8 cellular contexts compared by ENCODE assay signal in genomic region chrX:155094468-155095061, GRCh38. TPM values are rescaled to one million over a fixed set of nuclear protein-coding genes. Genes with fewer than 3 reads are reported as not detected.
DNase-seq lines count a peak whose midpoint lies in the region; ATAC-seq and TF ChIP-seq lines count a peak whose summit lies in the region.

No MANE protein-coding gene starts in this region.

- H3K9me3 Mint-ChIP-seq in activated T-cell treated with anti-CD3 and anti-CD28 coated beads, Interleukin-2, amount 50 U/mL, for 4 hours = no peaks in the 10 kb centered on the region
- peaks cover 0 to 2% (median 0%) of the 10 kb centered on the region in 11 donors for H3K9me3 Mint-ChIP-seq in naive thymus-derived CD4-positive, alpha-beta T cell

- DNase-seq in activated T-cell treated with anti-CD3 and anti-CD28 coated beads, Interleukin-2, amount 50 U/mL, for 4 hours = no peak
- no peak for DNase-seq in activated T-cell treated with anti-CD3 and anti-CD28 coated beads, Interleukin-2, amount 50 U/mL, for 48 hours
- peak; percentile 46 to 54 for DNase-seq in HAP-1 (ENCODE audit: low spot score in 2 of 2)
- peak; percentile 47 for DNase-seq in OCI-M1 (lab: John Stamatoyannopoulos, UW)
- DNase-seq in choroid plexus epithelial cell (ENCODE audit: low read depth) = peak; percentile 55
- peak in 7 of 9 donors; percentile 18 to 57 (median 39) for DNase-seq in naive thymus-derived CD4-positive, alpha-beta T cell
- DNase-seq in HK-2 (ENCODE audit: unreplicated experiment) = no peak
- DNase-seq in GF-D8 (lab: John Stamatoyannopoulos, UW) = no peak

- no peaks in the 10 kb centered on the region for H3K27me3 Mint-ChIP-seq in activated T-cell treated with anti-CD3 and anti-CD28 coated beads, Interleukin-2, amount 50 U/mL, for 4 hours (ENCODE audit: low read depth)
- no peaks in the 10 kb centered on the region for H3K27me3 Mint-ChIP-seq in naive thymus-derived CD4-positive, alpha-beta T cell

- no peaks in the 10 kb centered on the region for H3K9me3 ChIP-seq in HAP-1
- H3K9me3 ChIP-seq in naive thymus-derived CD4-positive, alpha-beta T cell (ENCODE audit: control insufficient read depth in 2 of 3, low read length in 3 of 3) = no peaks in the 10 kb centered on the region

- in situ Hi-C loops in HAP-1 (cut with MboI; ENCODE audit: low sequenced_read_pairs) = no loop called here

- H3K36me3 ChIP-seq in HAP-1 (replicated peaks) = peaks cover 28% of the 10 kb centered on the region
- H3K36me3 ChIP-seq in naive thymus-derived CD4-positive, alpha-beta T cell (ENCODE audit: control insufficient read depth in 2 of 3, insufficient read depth in 3 of 3, low read length in 3 of 3) = peaks cover 0 to 4% (median 0%) of the 10 kb centered on the region in 3 experiments

- TF ChIP-seq CTCF in choroid plexus epithelial cell (conservative IDR thresholded peaks at IDR 0.05; ENCODE audit: low read depth, low read length) = peak; percentile 58

- H3K27ac Mint-ChIP-seq in naive thymus-derived CD4-positive, alpha-beta T cell = peak overlapping the region in 1 of 9 donors; percentile 9

- POLR2A ChIA-PET in naive thymus-derived CD4-positive, alpha-beta T cell (lab: Charles Lee) = interaction anchor here (0.9 kb wide), 1 partner anchor 85 kb away, joined by 3 read pairs; no protein-coding TSS in a partner anchor

- no peak overlapping the region for H3K4me3 ChIP-seq in HAP-1
- H3K4me3 ChIP-seq in choroid plexus epithelial cell (ENCODE audit: low read depth, low read length) = no peak overlapping the region
- no peak overlapping the region for H3K4me3 ChIP-seq in naive thymus-derived CD4-positive, alpha-beta T cell (ENCODE audit: low read length)

- H3K36me3 Mint-ChIP-seq in activated T-cell treated with anti-CD3 and anti-CD28 coated beads, Interleukin-2, amount 50 U/mL, for 4 hours (ENCODE audit: insufficient read depth) = peaks cover 8% of the 10 kb centered on the region
- H3K36me3 Mint-ChIP-seq in naive thymus-derived CD4-positive, alpha-beta T cell = peaks cover 0 to 13% (median 4%) of the 10 kb centered on the region in 5 donors

- CTCF ChIA-PET in naive thymus-derived CD4-positive, alpha-beta T cell (lab: Charles Lee) = interaction anchor here (0.7 to 2.6 kb wide), 4 partner anchors 10 to 123 kb away, joined by 3 to 13 read pairs (median 4); partner anchors contain the start of gene VBP1

- no peaks in the 10 kb centered on the region for H3K4me1 Mint-ChIP-seq in activated T-cell treated with anti-CD3 and anti-CD28 coated beads, Interleukin-2, amount 50 U/mL, for 4 hours (ENCODE audit: low read depth)
- H3K4me1 Mint-ChIP-seq in naive thymus-derived CD4-positive, alpha-beta T cell = peaks cover 0 to 5% (median 4%) of the 10 kb centered on the region in 7 donors

- no peak overlapping the region for H3K27ac ChIP-seq in naive thymus-derived CD4-positive, alpha-beta T cell (ENCODE audit: low read depth, low read length)

- peak; percentile 56 to 66 for ATAC-seq in activated T-cell treated with anti-CD3 and anti-CD28 coated beads, Interleukin-2, amount 50 U/mL, for 4 hours
- ATAC-seq in naive thymus-derived CD4-positive, alpha-beta T cell = peak; percentile 87

- intact Hi-C loops in naive thymus-derived CD4-positive, alpha-beta T cell (cut with micrococcal nuclease) = loop anchor here (1.0 to 5.0 kb wide), 5 partner anchors 53 to 726 kb away; partner anchors contain the start of gene VBP1 (in 2 of the 2)

- no peaks in the 10 kb centered on the region for H3K4me1 ChIP-seq in HAP-1
- no peaks in the 10 kb centered on the region for H3K4me1 ChIP-seq in naive thymus-derived CD4-positive, alpha-beta T cell (ENCODE audit: control insufficient read depth in 2 of 2, insufficient read depth in 2 of 2, low read length in 2 of 2)

- no peak overlapping the region for H3K4me3 Mint-ChIP-seq in activated T-cell treated with anti-CD3 and anti-CD28 coated beads, Interleukin-2, amount 50 U/mL, for 4 hours
- no peak overlapping the region for H3K4me3 Mint-ChIP-seq in naive thymus-derived CD4-positive, alpha-beta T cell

- H3K27me3 ChIP-seq in HAP-1 (ENCODE audit: low read depth) = no peaks in the 10 kb centered on the region
- H3K27me3 ChIP-seq in naive thymus-derived CD4-positive, alpha-beta T cell (ENCODE audit: control insufficient read depth in 2 of 2, insufficient read depth in 2 of 2, low read length in 2 of 2) = no peaks in the 10 kb centered on the region

RNA-seq across cellular contexts. Expression of gene BRCC3, which starts 23.3 kb away (rescaled TPM):
- 10 to 100 TPM; 21.7 to 25.6 (median 23.1) TPM for total RNA-seq in activated T-cell treated with anti-CD3 and anti-CD28 coated beads, Interleukin-2, amount 50 U/mL, for 4 hours
- total RNA-seq in naive thymus-derived CD4-positive, alpha-beta T cell = 10 to 100 TPM; 11.5 to 27.8 (median 15.2) TPM
- 10 to 100 TPM; 18.0 to 22.2 TPM for polyA plus RNA-seq in naive thymus-derived CD4-positive, alpha-beta T cell

RNA-seq across cellular contexts. Expression of gene CMC4, which starts 23.6 kb away (rescaled TPM):
- total RNA-seq in activated T-cell treated with anti-CD3 and anti-CD28 coated beads, Interleukin-2, amount 50 U/mL, for 4 hours = 1 to 10 TPM; 1.1 to 2.7 (median 1.6) TPM
- 1 to 10 TPM; 3.1 to 6.0 (median 5.1) TPM for total RNA-seq in naive thymus-derived CD4-positive, alpha-beta T cell
- 10 to 100 TPM; 22.1 to 22.9 TPM for polyA plus RNA-seq in naive thymus-derived CD4-positive, alpha-beta T cell

RNA-seq across cellular contexts. Expression of gene MTCP1, which starts 23.6 kb away (rescaled TPM):
- 1 to 10 TPM; 3.4 to 5.5 (median 5.1) TPM for total RNA-seq in activated T-cell treated with anti-CD3 and anti-CD28 coated beads, Interleukin-2, amount 50 U/mL, for 4 hours
- total RNA-seq in naive thymus-derived CD4-positive, alpha-beta T cell = 10 to 100 TPM; 10.3 to 21.5 (median 17.1) TPM
- polyA plus RNA-seq in naive thymus-derived CD4-positive, alpha-beta T cell = 10 to 100 TPM; 33.7 to 35.2 TPM

Comparison
In these comparisons a context has a peak if more than half of its experiments do, and no peak if none do; other contexts are left out.
1. DNase-seq: peak in HAP-1 (2 of 2), OCI-M1 (single experiment), choroid plexus epithelial cell (single experiment) and naive thymus-derived CD4-positive, alpha-beta T cell (7 of 9); none in activated T-cell treated with anti-CD3 and anti-CD28 coated beads, Interleukin-2, amount 50 U/mL, for 4 hours (single experiment), activated T-cell treated with anti-CD3 and anti-CD28 coated beads, Interleukin-2, amount 50 U/mL, for 48 hours (0 of 2), HK-2 (single experiment) and GF-D8 (single experiment).